Comparison of ENCODE assay signal across 23 cellular contexts in the genomic region with DNA sequence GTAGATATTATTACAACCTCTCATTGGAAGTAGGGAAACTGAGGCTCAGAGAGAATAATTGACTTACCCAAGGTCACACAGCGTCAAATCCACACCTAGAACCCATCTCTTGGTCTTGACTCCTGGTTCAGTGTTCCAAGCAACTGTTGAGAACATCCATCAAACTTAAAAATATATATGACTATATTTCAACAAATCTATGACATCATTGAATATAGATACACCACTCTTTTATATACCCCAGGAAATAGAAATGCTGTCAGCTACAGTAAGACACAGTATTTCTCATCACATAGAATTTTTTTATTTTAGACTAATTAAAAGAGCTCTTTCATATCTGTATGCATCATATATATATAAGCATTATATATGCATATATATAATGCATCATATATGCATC. TPM values are rescaled to one million over a fixed set of nuclear protein-coding genes. Genes with fewer than 3 reads are reported as not detected.
DNase-seq lines count a peak whose midpoint lies in the region; ATAC-seq, FAIRE-seq and TF ChIP-seq lines count a peak whose summit lies in the region.
"Had no signal": no experiment of that assay in that cellular context is flagged by ENCODE, and none has a peak within 500 bp of the region (broad histone marks: within the 10 kb centered on the region; RNA-seq: fewer than 3 reads in every experiment).

No MANE protein-coding gene starts in this region.

- ATAC-seq in HepG2 (no peak), right lobe of liver (no peak), IMR-90 (ENCODE audit: low read depth) (no peak), K562 (no peak), left lung (no peak)

- H2BK20ac ChIP-seq in IMR-90 (ENCODE audit: low read depth, low read length), result no peak overlapping the region

- BruUV-seq in HepG2 (replicated peaks; lab: Mats Ljungman, UMichigan) (no TSS peak), IMR-90 (replicated peaks; lab: Mats Ljungman, UMichigan) (no TSS peak), K562 (replicated peaks; lab: Mats Ljungman, UMichigan) (no TSS peak)

- no peaks in the 10 kb centered on the region for H3K27me3 Mint-ChIP-seq in activated naive CD8-positive, alpha-beta T cell treated with anti-CD3 and anti-CD28 coated beads for 36 hours
- H3K27me3 Mint-ChIP-seq: CD4-positive, alpha-beta memory T cell had no signal

- H3K79me2 ChIP-seq in HepG2 (ENCODE audit: insufficient read depth, low read length) (no peaks in the 10 kb centered on the region), K562 (ENCODE audit: control insufficient read depth, insufficient read depth, low read length) (no peaks in the 10 kb centered on the region)

- peak overlapping the region; percentile 42 for H2AK9ac ChIP-seq in IMR-90 (replicated peaks; ENCODE audit: low read depth, low read length, poor library complexity)

- TF ChIP-seq CTCF in HepG2 (CRISPR knock-in tag; IDR thresholded peaks at IDR 0.05) (no peak), right lobe of liver (IDR thresholded peaks at IDR 0.05) (no peak), IMR-90 (conservative IDR thresholded peaks at IDR 0.05; ENCODE audit: low read depth, low read length) (no peak), K562 (IDR thresholded peaks at IDR 0.05 in 2 of 3, conservative IDR thresholded peaks at IDR 0.05 in 1 of 3; ENCODE audit: insufficient read depth in 2 of 3, low read depth in 1 of 3, low read length in 3 of 3) (no peak), left lung (IDR thresholded peaks at IDR 0.05) (no peak)

- H3K36me3 ChIP-seq in HepG2 (replicated peaks in 1 of 2; ENCODE audit: control insufficient read depth in 1 of 2, insufficient read depth in 2 of 2, low read length in 2 of 2) (no peaks in the 10 kb centered on the region), right lobe of liver (no peaks in the 10 kb centered on the region), IMR-90 (ENCODE audit: control insufficient read depth, insufficient read depth, low read length) (no peaks in the 10 kb centered on the region), K562 (ENCODE audit: control insufficient read depth, insufficient read depth, low read length) (no peaks in the 10 kb centered on the region), left lung (no peaks in the 10 kb centered on the region)
- H3K36me3 ChIP-seq: BLaER1, HAP-1 had no signal

- H3K4ac ChIP-seq in IMR-90 (ENCODE audit: low read depth, low read length), result no peak overlapping the region

- H3K18ac ChIP-seq in IMR-90 (ENCODE audit: low read depth, low read length), result no peak overlapping the region

- H4K8ac ChIP-seq in IMR-90 (ENCODE audit: low read depth in 2 of 2, low read length in 2 of 2), result no peak overlapping the region

- H3K4me2 ChIP-seq in HepG2 (ENCODE audit: low read depth, low read length) (no peak overlapping the region), IMR-90 (ENCODE audit: low read depth, low read length) (no peak overlapping the region), K562 (ENCODE audit: insufficient read depth, low read length) (no peak overlapping the region)

- H3K9me1 ChIP-seq in IMR-90 (ENCODE audit: insufficient read depth, low read length) (no peaks in the 10 kb centered on the region), K562 (ENCODE audit: control insufficient read depth, insufficient read depth, low read length) (no peaks in the 10 kb centered on the region)

- no peaks in the 10 kb centered on the region for H4K20me1 ChIP-seq in HepG2 (ENCODE audit: insufficient read depth, low read length)
- H4K20me1 ChIP-seq in IMR-90 (ENCODE audit: insufficient read depth, low read length), result no peaks in the 10 kb centered on the region
- 0 out of 2 replicates have a peak, but pooled peaks cover 6% of the 10 kb centered on the region for H4K20me1 ChIP-seq in K562 (replicated peaks; ENCODE audit: control insufficient read depth, insufficient read depth, low read length)
- H4K20me1 ChIP-seq: BLaER1 had no signal

- no peak overlapping the region for H2AK5ac ChIP-seq in IMR-90 (ENCODE audit: low read depth, low read length)

- TF ChIP-seq RAD21 in HepG2 (CRISPR knock-in tag; IDR thresholded peaks at IDR 0.05) (no peak), IMR-90 (IDR thresholded peaks at IDR 0.05; ENCODE audit: low read length) (no peak), K562 (CRISPR knock-in tag; conservative IDR thresholded peaks at IDR 0.05 in 1 of 2, IDR thresholded peaks at IDR 0.05 in 1 of 2) (no peak)

- H3K79me1 ChIP-seq in IMR-90 (ENCODE audit: low read depth in 1 of 2, low read length in 2 of 2), result no peaks in the 10 kb centered on the region

- TF ChIP-seq POLR2A in HepG2 (IDR thresholded peaks at IDR 0.05; ENCODE audit: insufficient read depth in 1 of 2, low read depth in 2 of 2, low read length in 2 of 2), result no peak
- no peak for TF ChIP-seq POLR2A in right lobe of liver (IDR thresholded peaks at IDR 0.05)
- TF ChIP-seq POLR2A in IMR-90 (IDR thresholded peaks at IDR 0.05; ENCODE audit: low read depth, low read length), result no peak
- no peak for TF ChIP-seq POLR2A in K562 (conservative IDR thresholded peaks at IDR 0.05)

- no peak overlapping the region for H2AFZ ChIP-seq in HepG2 (ENCODE audit: low read length)
- H2AFZ ChIP-seq in IMR-90 (replicated peaks; ENCODE audit: low read length, poor library complexity), result no peak overlapping the region
- no peak overlapping the region for H2AFZ ChIP-seq in K562 (ENCODE audit: low read depth, low read length)

- TF ChIP-seq EP300 in HepG2 (IDR thresholded peaks at IDR 0.05; ENCODE audit: low read depth in 2 of 2, low read length in 2 of 2), result no peak
- TF ChIP-seq EP300 in HepG2 (CRISPR knock-in tag; IDR thresholded peaks at IDR 0.05; ENCODE audit: borderline replicate concordance), result no peak
- TF ChIP-seq EP300 in K562 (IDR thresholded peaks at IDR 0.05; ENCODE audit: low read length), result no peak

- no peak overlapping the region for H3K27ac ChIP-seq in HepG2 (ENCODE audit: extremely low read length, insufficient read depth, low read length)
- H3K27ac ChIP-seq in right lobe of liver, result no peak overlapping the region
- no peak overlapping the region for H3K27ac ChIP-seq in IMR-90 (ENCODE audit: insufficient read depth, low read length)
- no peak overlapping the region for H3K27ac ChIP-seq in K562 (ENCODE audit: extremely low read depth, low read depth, low read length)
- H3K27ac ChIP-seq in left lung, result no peak overlapping the region
- H3K27ac ChIP-seq: 22Rv1, BLaER1 had no signal

- H3K9ac ChIP-seq in HepG2 (ENCODE audit: insufficient read depth, low read depth, low read length) (no peak overlapping the region), IMR-90 (ENCODE audit: low read depth, low read length) (no peak overlapping the region), K562 (ENCODE audit: insufficient read depth in 1 of 2, low read depth in 2 of 2, low read length in 2 of 2) (no peak overlapping the region)
- H3K9ac ChIP-seq: BLaER1 had no signal

- no peak overlapping the region for H2BK5ac ChIP-seq in IMR-90 (ENCODE audit: low read depth, low read length, poor library complexity, severe bottlenecking)

- H3K4me3 ChIP-seq in HepG2 (replicated peaks in 1 of 3; ENCODE audit: insufficient read depth in 1 of 3, low read depth in 2 of 3, low read length in 3 of 3), result no peak overlapping the region
- no peak overlapping the region for H3K4me3 ChIP-seq in right lobe of liver
- H3K4me3 ChIP-seq in IMR-90 (ENCODE audit: insufficient read depth, low read depth, low read length), result no peak overlapping the region
- no peak overlapping the region for H3K4me3 ChIP-seq in K562
- H3K4me3 ChIP-seq in left lung, result no peak overlapping the region
- H3K4me3 ChIP-seq: BLaER1, HAP-1 had no signal

- FAIRE-seq in HepG2 (lab: Jason Lieb, UNC), result no peak
- no peak for FAIRE-seq in K562 (lab: Jason Lieb, UNC)
- FAIRE-seq: A204.1, G401.6, H54 had no signal

- no peak overlapping the region for H3K4me3 Mint-ChIP-seq in activated naive CD8-positive, alpha-beta T cell treated with anti-CD3 and anti-CD28 coated beads for 36 hours
- H3K4me3 Mint-ChIP-seq: B cell; CD4-positive, alpha-beta memory T cell had no signal

- DNase-seq in HepG2 (ENCODE audit: low spot score) (no peak), right lobe of liver (no peak), IMR-90 (no peak), K562 (ENCODE audit: extremely low read depth in 1 of 4, low spot score in 3 of 4) (no peak), D341Med (ENCODE audit: low spot score) (no peak), left lung (no peak), Kasumi-1 (lab: John Stamatoyannopoulos, UW) (no peak)
- DNase-seq in activated naive CD8-positive, alpha-beta T cell treated with anti-CD3 and anti-CD28 coated beads for 36 hours, result no peak
- DNase-seq: Calu3; CD4-positive, alpha-beta memory T cell; COR-L47; DMS153; DND-41; GOT3 had no signal

- H3K27ac Mint-ChIP-seq in activated naive CD8-positive, alpha-beta T cell treated with anti-CD3 and anti-CD28 coated beads for 36 hours, result no peak overlapping the region
- H3K27ac Mint-ChIP-seq: B cell, CD14-positive monocyte had no signal

- peaks cover 0 to 36% of the 10 kb centered on the region in 2 experiments; a peak in 2 of 5 replicates for H3K27me3 ChIP-seq in HepG2 (ENCODE audit: control insufficient read depth in 1 of 2, insufficient read depth in 2 of 2, low read length in 2 of 2)
- no peaks in the 10 kb centered on the region for H3K27me3 ChIP-seq in right lobe of liver
- peaks cover 40% of the 10 kb centered on the region for H3K27me3 ChIP-seq in IMR-90 (ENCODE audit: control insufficient read depth, insufficient read depth, low read length)
- H3K27me3 ChIP-seq in K562 (ENCODE audit: control insufficient read depth in 2 of 2, insufficient read depth in 2 of 2, low read length in 2 of 2), result peaks cover 51 to 59% of the 10 kb centered on the region in 2 experiments
- peaks cover 0 to 40% of the 10 kb centered on the region in 2 donors for H3K27me3 ChIP-seq in left lung
- H3K27me3 ChIP-seq: BLaER1 had no signal

- peaks cover 15% of the 10 kb centered on the region for H3K4me1 Mint-ChIP-seq in activated naive CD8-positive, alpha-beta T cell treated with anti-CD3 and anti-CD28 coated beads for 36 hours

- no peak overlapping the region for H2BK120ac ChIP-seq in IMR-90 (ENCODE audit: low read depth, low read length)

- 0% methylated on average over 1 of the region's 1 CpG for WGBS in HepG2 (ENCODE audit: low lambda C conversion rate)
- 88% methylated on average over 1 of the region's 1 CpG for WGBS in right lobe of liver (ENCODE audit: insufficient coverage, low coverage, low lambda C conversion rate, missing lambda C conversion rate)
- WGBS in IMR-90 (ENCODE audit: extremely low coverage in 2 of 2, insufficient read length in 1 of 2), 2 experiments, result no CpG with 5 or more reads among the region's 1 CpG
- 0% methylated on average over 1 of the region's 1 CpG for WGBS in K562 (ENCODE audit: insufficient coverage, low coverage, missing lambda C conversion rate)

- H3K9me3 ChIP-seq in HepG2 (ENCODE audit: low read length) (no peaks in the 10 kb centered on the region), right lobe of liver (no peaks in the 10 kb centered on the region), IMR-90 (ENCODE audit: control insufficient read depth, insufficient read depth, low read length) (no peaks in the 10 kb centered on the region), K562 (replicated peaks; ENCODE audit: control insufficient read depth, insufficient read depth, low read depth, low read length) (no peaks in the 10 kb centered on the region), left lung (no peaks in the 10 kb centered on the region)
- H3K9me3 ChIP-seq: BLaER1, HAP-1 had no signal

- POLR2A ChIA-PET in HepG2 (lab: Yijun Ruan, JAX), result no interaction called here
- POLR2A ChIA-PET in IMR-90 (lab: Charles Lee; ENCODE audit: unreplicated experiment), result interaction anchor here (0.5 kb wide), 1 partner anchor 50 kb away, joined by 3 read pairs; no protein-coding TSS in a partner anchor
- POLR2A ChIA-PET in K562 (lab: Yijun Ruan, JAX), result no interaction called here

- H3K56ac ChIP-seq in IMR-90 (ENCODE audit: extremely low read depth, insufficient read depth, low read length), result no peak overlapping the region

- H4K5ac ChIP-seq in IMR-90 (ENCODE audit: low read depth, low read length), result no peak overlapping the region

- intact Hi-C loops in HepG2 (cut with micrococcal nuclease; ENCODE audit: unreplicated experiment) (no loop called here), right lobe of liver (cut with DNase I) (no loop called here), IMR-90 (cut with micrococcal nuclease) (no loop called here), K562 (cut with micrococcal nuclease) (no loop called here), left lung (cut with DNase I) (no loop called here)

- no peak overlapping the region for H2BK15ac ChIP-seq in IMR-90 (ENCODE audit: low read depth, low read length)

- dilution Hi-C loops in IMR-90 (cut with HindIII; ENCODE audit: low sequenced_read_pairs, unreplicated experiment), result no loop called here

- H3K23ac ChIP-seq in IMR-90 (ENCODE audit: low read depth, low read length), result no peak overlapping the region

- no peak overlapping the region for H4K91ac ChIP-seq in IMR-90 (ENCODE audit: insufficient read depth, low read depth, low read length)

- H3K14ac ChIP-seq in IMR-90 (replicated peaks; ENCODE audit: low read depth, low read length), result no peak overlapping the region

- no peaks in the 10 kb centered on the region for H3K36me3 Mint-ChIP-seq in activated naive CD8-positive, alpha-beta T cell treated with anti-CD3 and anti-CD28 coated beads for 36 hours
- H3K36me3 Mint-ChIP-seq: CD14-positive monocyte; CD4-positive, alpha-beta memory T cell had no signal

- CTCF ChIA-PET in HepG2 (lab: Yijun Ruan, JAX; ENCODE audit: low intra/inter-chr PET ratio, low total read pairs) (no interaction called here), IMR-90 (lab: Yijun Ruan, JAX) (no interaction called here), K562 (lab: Yijun Ruan, JAX; ENCODE audit: low intra/inter-chr PET ratio) (interaction anchor here (0.7 kb wide), 1 partner anchor 667 kb away, joined by 4 read pairs; no protein-coding TSS in a partner anchor)

- in situ Hi-C loops in HepG2 (cut with HindIII; ENCODE audit: extremely low pct_ligation_motif_present, low pct_unique_long_range_greater_than_20kb), result no loop called here
- in situ Hi-C loops in IMR-90 (cut with MboI; ENCODE audit: low sequenced_read_pairs), result no loop called here
- in situ Hi-C loops in K562 (cut with MboI), result no loop called here

- H3K4me1 ChIP-seq in HepG2 (ENCODE audit: insufficient read depth, low read length) (peaks cover 40% of the 10 kb centered on the region), right lobe of liver (no peaks in the 10 kb centered on the region), IMR-90 (ENCODE audit: control insufficient read depth, insufficient read depth, low read length) (no peaks in the 10 kb centered on the region), K562 (replicated peaks in 1 of 2; ENCODE audit: control insufficient read depth in 2 of 2, insufficient read depth in 2 of 2, low read length in 2 of 2) (peaks cover 0 to 3% of the 10 kb centered on the region in 2 experiments; a peak in 2 of 5 replicates), left lung (no peaks in the 10 kb centered on the region)
- H3K4me1 ChIP-seq: HAP-1 had no signal

- H3K9me3 Mint-ChIP-seq in activated naive CD8-positive, alpha-beta T cell treated with anti-CD3 and anti-CD28 coated beads for 36 hours, result no peaks in the 10 kb centered on the region

RNA-seq across cellular contexts. Expression of a gene that starts 56.9 kb away (rescaled TPM):
- 0.04 TPM in 1 of 2 replicates, not detected in the other for total RNA-seq in HepG2 (2016; rRNA removed; fragmentation: Illumina TruSeq; extraction: Trizol)
- not detected in 2 replicates for total RNA-seq in HepG2 (2016; cell fraction: cytosol; rRNA removed; fragmentation: Illumina TruSeq; extraction: Trizol; ENCODE audit: low read depth)
- total RNA-seq in HepG2 (2016; cell fraction: insoluble cytoplasmic fraction; rRNA removed; fragmentation: Illumina TruSeq; extraction: Trizol), result 0.04 and 0.06 TPM in 2 replicates
- 0.07 TPM in 1 of 2 replicates, not detected in the other for total RNA-seq in HepG2 (2016; cell fraction: membrane; rRNA removed; fragmentation: Illumina TruSeq; extraction: Trizol)
- not detected in 2 replicates for total RNA-seq in HepG2 (2016; cell fraction: nucleus; rRNA removed; fragmentation: Illumina TruSeq; extraction: Trizol)
- polyA plus RNA-seq in HepG2 (2011; rRNA removed), result 0.17 and 0.22 TPM in 2 replicates
- 0.12 and 0.21 TPM in 2 replicates for polyA plus RNA-seq in HepG2 (2011; cell fraction: cytosol; rRNA removed)
- 0.26 and 0.35 TPM in 2 replicates for polyA plus RNA-seq in HepG2 (2011; cell fraction: nucleus; rRNA removed)
- polyA plus RNA-seq in HepG2 (2012), result 0.67 and 0.68 TPM in 2 replicates
- 0.07 TPM in 1 of 2 replicates, not detected in the other for polyA plus RNA-seq in HepG2 (2016; cell fraction: cytosol; fragmentation: Illumina TruSeq; extraction: Trizol; ENCODE audit: low read depth)
- polyA plus RNA-seq in HepG2 (2016; cell fraction: insoluble cytoplasmic fraction; fragmentation: Illumina TruSeq; extraction: Trizol; ENCODE audit: low read depth), result 0.05 and 0.15 TPM in 2 replicates
- 0.09 and 0.14 TPM in 2 replicates for polyA plus RNA-seq in HepG2 (2016; cell fraction: membrane; fragmentation: Illumina TruSeq; extraction: Trizol; ENCODE audit: low read depth)
- 0.19 TPM in 1 of 2 replicates, not detected in the other for polyA plus RNA-seq in HepG2 (2016; cell fraction: nucleus; fragmentation: Illumina TruSeq; extraction: Trizol; ENCODE audit: insufficient read depth, low read depth)
- polyA minus RNA-seq in HepG2 (2011; rRNA and poly(A)+ RNA removed; ENCODE audit: low replicate concordance), result 0.74 TPM in 1 of 2 replicates, not detected in the other
- 0.18 and 0.89 TPM in 2 replicates for polyA minus RNA-seq in HepG2 (2011; cell fraction: cytosol; rRNA and poly(A)+ RNA removed)
- polyA minus RNA-seq in HepG2 (2011; cell fraction: nucleus; rRNA and poly(A)+ RNA removed), result 0.12 TPM in 1 of 2 replicates, not detected in the other
- 1 to 10 TPM in 3 of 6 experiments, under 1 TPM in 3; 0.46 to 3.1 (median 0.84) TPM for total RNA-seq in right lobe of liver
- not detected in 2 replicates for total RNA-seq in IMR-90 (2012; rRNA removed)
- polyA plus RNA-seq in IMR-90 (2012; rRNA removed), result 0.07 TPM in 2 replicates
- polyA plus RNA-seq in IMR-90 (2012; cell fraction: cytosol; rRNA removed), result 0.01 and 0.04 TPM in 2 replicates
- polyA plus RNA-seq in IMR-90 (2012; cell fraction: nucleus; rRNA removed; ENCODE audit: low replicate concordance), result 0.02 TPM in 1 of 2 replicates, not detected in the other
- total RNA-seq in K562 (2011; cell fraction: chromatin; rRNA removed; ENCODE audit: low replicate concordance), result 0.21 TPM in 1 of 2 replicates, not detected in the other
- 0.13 TPM in 1 of 2 replicates, not detected in the other for total RNA-seq in K562 (2011; cell fraction: nucleolus; rRNA removed)
- total RNA-seq in K562 (2011; cell fraction: nucleoplasm; rRNA removed), result not detected in 2 replicates
- total RNA-seq in K562 (2014; rRNA removed), result 0.09 and 0.16 TPM in 2 replicates
- 0.03 and 0.04 TPM in 2 replicates for total RNA-seq in K562 (2014; rRNA removed; fragmentation: Illumina TruSeq; extraction: Trizol)
- 0.11 and 0.22 TPM in 2 replicates for total RNA-seq in K562 (2015; rRNA removed; fragmentation: Illumina TruSeq; extraction: Trizol)
- 0.64 and 1.1 TPM in 2 replicates for total RNA-seq in K562 (2021)
- polyA plus RNA-seq in K562 (2011; rRNA removed), result 0.03 TPM in 2 replicates
- 0.03 TPM in 1 of 2 replicates, not detected in the other for polyA plus RNA-seq in K562 (2011; cell fraction: cytosol; rRNA removed)
- polyA plus RNA-seq in K562 (2011; cell fraction: nucleus; rRNA removed), result 0.18 TPM in 1 of 2 replicates, not detected in the other
- 0.36 and 0.46 TPM in 2 replicates for polyA plus RNA-seq in K562 (2012)
- polyA plus RNA-seq in K562 (2014; fragmentation: Illumina TruSeq; extraction: Trizol), result 0.19 and 0.39 TPM in 2 replicates
- under 1 TPM; 0.01 to 0.04 TPM for polyA plus RNA-seq in K562 (2014; fragmentation: Nextera tagmentation; extraction: Ambion mirVana)
- 0.29 and 0.62 TPM in 2 replicates for polyA plus RNA-seq in K562 (2014; rRNA removed)
- not detected in 2 replicates for polyA minus RNA-seq in K562 (2011; rRNA and poly(A)+ RNA removed)
- not detected in 2 replicates for polyA minus RNA-seq in K562 (2011; cell fraction: cytosol; rRNA and poly(A)+ RNA removed)
- not detected in 2 replicates for polyA minus RNA-seq in K562 (2011; cell fraction: nucleus; rRNA and poly(A)+ RNA removed)
- total RNA-seq in activated naive CD8-positive, alpha-beta T cell treated with anti-CD3 and anti-CD28 coated beads for 36 hours, result 100 to 1,000 TPM; 144 TPM
- 1 to 10 TPM; 2.7 to 8.7 TPM for total RNA-seq in left lung
- polyA plus RNA-seq: AG04450 had no signal

Comparison
In these comparisons a context has a peak if more than half of its experiments do, and no peak if none do; other contexts are left out.
1. RNA of a gene that starts 56.9 kb away (total RNA-seq): 144 TPM in activated naive CD8-positive, alpha-beta T cell treated with anti-CD3 and anti-CD28 coated beads for 36 hours; 2.7 to 8.7 TPM in left lung, 0.46 to 3.1 TPM in right lobe of liver, 0.03 to 1.1 TPM in K562, 0.04 to 0.07 TPM in HepG2 and not detected in IMR-90; every median in the first group is over 10 times any median in the second.